In genomic region chrX:120101057-120101456, GRCh38 we compare ENCODE assay signal across 15 cellular contexts. TPM values are rescaled to one million over a fixed set of nuclear protein-coding genes. Genes with fewer than 3 reads are reported as not detected.
"Had no signal": no experiment of that assay in that cellular context is flagged by ENCODE, and none has a peak within 500 bp of the region (broad histone marks: within the 10 kb centered on the region; RNA-seq: fewer than 3 reads in every experiment).

No MANE protein-coding gene starts in this region.

RNA-seq across cellular contexts. Expression of gene RHOXF1, which starts 14.7 kb away (rescaled TPM):
- total RNA-seq: stomach, temporal lobe, thoracic aorta, thyroid gland, tibial nerve, ureter, urinary bladder, vagina had no signal
- polyA plus RNA-seq: stomach, urinary bladder had no signal

RNA-seq across cellular contexts. Expression of gene RHOXF2B, which starts 23.6 kb away (rescaled TPM):
- total RNA-seq: stomach, subcutaneous adipose tissue, suprapubic skin, temporal lobe, thoracic aorta, tibial nerve, transverse colon, upper lobe of left lung, upper lobe of right lung, ureter, urinary bladder, uterus, vagina had no signal
- polyA plus RNA-seq: stomach, thymus, urinary bladder had no signal

RNA-seq across cellular contexts. Expression of gene RHOXF2, which starts 57.4 kb away (rescaled TPM):
- total RNA-seq: stomach, subcutaneous adipose tissue, suprapubic skin, temporal lobe, thoracic aorta, thyroid gland, tibial nerve, transverse colon, upper lobe of right lung, ureter, urinary bladder, uterus, vagina had no signal
- polyA plus RNA-seq: stomach, urinary bladder had no signal
